Comparison of ENCODE assay signal across 24 cellular contexts in the genomic region with DNA sequence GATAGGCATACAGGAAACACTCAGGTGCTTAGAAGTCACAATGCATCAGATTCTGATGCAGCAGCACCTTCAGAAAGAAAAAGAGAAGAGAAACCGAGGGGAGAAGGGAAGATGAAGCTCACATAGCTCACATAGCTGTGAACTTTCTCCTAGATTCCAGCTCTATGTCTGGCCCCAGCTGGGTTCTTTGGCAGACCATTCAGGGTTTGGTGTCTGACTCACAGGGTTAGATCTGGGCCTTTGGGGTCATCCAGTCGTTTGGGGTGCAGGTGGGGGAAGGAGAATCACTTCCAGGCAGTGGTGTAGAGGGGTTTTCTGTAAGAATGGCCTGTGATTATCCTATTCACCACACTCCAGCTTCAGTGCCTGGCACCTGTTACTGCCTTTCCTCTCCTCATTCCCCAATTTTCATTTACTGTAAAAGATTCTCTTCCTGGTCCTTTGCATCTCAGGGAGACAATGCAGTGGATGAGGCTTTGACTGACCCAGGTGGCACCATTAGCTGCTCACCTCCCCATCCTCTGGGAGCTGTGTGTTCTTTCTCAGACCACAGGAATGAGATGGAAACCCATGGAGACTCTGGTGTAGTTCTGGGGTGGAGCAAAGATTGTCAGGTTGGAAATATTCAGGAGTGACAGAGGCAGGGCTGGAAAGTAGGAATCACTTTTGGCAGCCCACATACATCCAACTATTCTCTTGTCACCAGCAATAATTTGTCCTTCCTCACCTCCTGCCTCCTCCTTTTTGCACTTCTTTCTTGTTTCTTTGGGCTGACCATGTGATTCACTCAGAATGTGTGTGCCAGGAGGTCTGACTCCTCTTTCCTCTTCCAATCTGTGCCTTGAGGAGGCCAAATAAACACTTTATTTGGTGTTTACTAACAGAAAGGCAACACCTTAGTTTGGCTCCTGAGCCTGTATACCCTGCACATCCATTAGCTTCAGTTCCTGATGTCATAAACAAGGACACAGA.
DNase-seq lines count a peak whose midpoint lies in the region; ATAC-seq and TF ChIP-seq lines count a peak whose summit lies in the region.
"Had no signal": no experiment of that assay in that cellular context is flagged by ENCODE, and none has a peak within 500 bp of the region (broad histone marks: within the 10 kb centered on the region; RNA-seq: fewer than 3 reads in every experiment).

No MANE protein-coding gene starts in this region.

- H3K4me1 ChIP-seq in ascending aorta (peaks cover 3 to 25% of the 10 kb centered on the region in 2 donors), skeletal muscle tissue (ENCODE audit: control insufficient read depth in 3 of 3, insufficient read depth in 3 of 3, low read length in 3 of 3) (peaks cover 0 to 9% (median 6%) of the 10 kb centered on the region in 3 donors)
- H3K4me1 ChIP-seq: gastrocnemius medialis, lower lobe of right lung had no signal

- no peak overlapping the region for H3K27ac Mint-ChIP-seq in effector memory CD8-positive, alpha-beta T cell
- H3K27ac Mint-ChIP-seq: activated CD4-positive, alpha-beta memory T cell treated with anti-CD3 and anti-CD28 coated beads for 36 hours; activated naive CD4-positive, alpha-beta T cell treated with anti-CD3 and anti-CD28 coated beads, Interleukin-2, amount 50 U/mL, for 24 hours; activated T-helper 17 cell treated with anti-CD3 and anti-CD28 coated beads, Interleukin-2, amount 50 U/mL, for 72 hours; CD4-positive, alpha-beta T cell; IgD-negative memory B cell had no signal

- H3K27me3 Mint-ChIP-seq in effector memory CD8-positive, alpha-beta T cell: peaks cover 0 to 9% of the 10 kb centered on the region in 2 donors
- H3K27me3 Mint-ChIP-seq: activated CD4-positive, alpha-beta memory T cell treated with anti-CD3 and anti-CD28 coated beads for 36 hours had no signal

- intact Hi-C loops in ascending aorta (cut with DNase I): no loop called here
- intact Hi-C loops in left ventricle myocardium superior (cut with micrococcal nuclease): no loop called here
- intact Hi-C loops in posterior cingulate gyrus (cut with DNase I): no loop called here

- H3K9me3 Mint-ChIP-seq in effector memory CD8-positive, alpha-beta T cell: peaks cover 4 to 8% of the 10 kb centered on the region in 2 donors
- H3K9me3 Mint-ChIP-seq: activated CD4-positive, alpha-beta memory T cell treated with anti-CD3 and anti-CD28 coated beads for 36 hours; activated naive CD4-positive, alpha-beta T cell treated with anti-CD3 and anti-CD28 coated beads, Interleukin-2, amount 50 U/mL, for 24 hours; activated T-helper 17 cell treated with anti-CD3 and anti-CD28 coated beads, Interleukin-2, amount 50 U/mL, for 72 hours; CD4-positive, alpha-beta T cell; IgD-negative memory B cell had no signal

- peak; percentile 84 for ATAC-seq in left ventricle myocardium superior
- no peak for ATAC-seq in effector memory CD8-positive, alpha-beta T cell (replicated peaks)
- ATAC-seq: activated T-helper 17 cell treated with anti-CD3 and anti-CD28 coated beads, Interleukin-2, amount 50 U/mL, for 72 hours; gastrocnemius medialis had no signal

- no peaks in the 10 kb centered on the region for H3K36me3 Mint-ChIP-seq in effector memory CD8-positive, alpha-beta T cell (ENCODE audit: insufficient read depth)
- H3K36me3 Mint-ChIP-seq: activated CD4-positive, alpha-beta memory T cell treated with anti-CD3 and anti-CD28 coated beads for 36 hours; activated naive CD4-positive, alpha-beta T cell treated with anti-CD3 and anti-CD28 coated beads, Interleukin-2, amount 50 U/mL, for 24 hours; IgD-negative memory B cell had no signal

- no peaks in the 10 kb centered on the region for H3K36me3 ChIP-seq in ascending aorta
- H3K36me3 ChIP-seq in skeletal muscle tissue (ENCODE audit: control insufficient read depth in 3 of 3, insufficient read depth in 3 of 3, low read length in 3 of 3): no peaks in the 10 kb centered on the region
- H3K36me3 ChIP-seq: gastrocnemius medialis, lower lobe of right lung, vagina had no signal

- H3K4me1 Mint-ChIP-seq in effector memory CD8-positive, alpha-beta T cell (ENCODE audit: low read depth in 2 of 2): no peaks in the 10 kb centered on the region
- H3K4me1 Mint-ChIP-seq: activated naive CD4-positive, alpha-beta T cell treated with anti-CD3 and anti-CD28 coated beads, Interleukin-2, amount 50 U/mL, for 24 hours; activated T-helper 17 cell treated with anti-CD3 and anti-CD28 coated beads, Interleukin-2, amount 50 U/mL, for 72 hours; IgD-negative memory B cell had no signal

- peak overlapping the region; percentile 37 to 51 for H3K27ac ChIP-seq in ascending aorta
- peak overlapping the region; percentile 32 for H3K27ac ChIP-seq in skeletal muscle tissue (ENCODE audit: low read depth, low read length)
- H3K27ac ChIP-seq: gastrocnemius medialis, lower lobe of right lung, skin epidermis, vagina had no signal

- no peak overlapping the region for H3K4me3 ChIP-seq in ascending aorta
- no peak overlapping the region for H3K4me3 ChIP-seq in skeletal muscle tissue (ENCODE audit: low read length in 3 of 3)
- H3K4me3 ChIP-seq: gastrocnemius medialis, lower lobe of right lung, skin epidermis, vagina had no signal

- H3K4me3 Mint-ChIP-seq in effector memory CD8-positive, alpha-beta T cell: no peak overlapping the region
- H3K4me3 Mint-ChIP-seq: activated CD4-positive, alpha-beta memory T cell treated with anti-CD3 and anti-CD28 coated beads for 36 hours; activated naive CD4-positive, alpha-beta T cell treated with anti-CD3 and anti-CD28 coated beads, Interleukin-2, amount 50 U/mL, for 24 hours; activated T-helper 17 cell treated with anti-CD3 and anti-CD28 coated beads, Interleukin-2, amount 50 U/mL, for 72 hours; CD4-positive, alpha-beta T cell; IgD-negative memory B cell had no signal

- no peak for TF ChIP-seq CTCF in ascending aorta (IDR thresholded peaks at IDR 0.05)

- H3K27me3 ChIP-seq in ascending aorta (no peaks in the 10 kb centered on the region), skeletal muscle tissue (ENCODE audit: control insufficient read depth in 3 of 3, insufficient read depth in 3 of 3, low read length in 3 of 3) (no peaks in the 10 kb centered on the region)
- H3K27me3 ChIP-seq: gastrocnemius medialis, vagina had no signal

- DNase-seq in EH (ENCODE audit: low read depth) (peak; percentile 4), ascending aorta (ENCODE audit: low spot score in 2 of 2) (no peak), left ventricle myocardium superior (peak; percentile 24), posterior cingulate gyrus (no peak), NCI-H345 treated with DMSO at 0.1 percent for 48 hours (lab: John Stamatoyannopoulos, UW; ENCODE audit: unreplicated experiment) (no peak), NCI-H524 treated with DMSO at 0.1 percent for 48 hours (lab: John Stamatoyannopoulos, UW) (no peak)
- no peak for DNase-seq in effector memory CD8-positive, alpha-beta T cell
- DNase-seq: activated CD4-positive, alpha-beta memory T cell treated with anti-CD3 and anti-CD28 coated beads for 36 hours; activated CD4-positive, CD25-positive, alpha-beta regulatory T cell; activated CD8-positive, alpha-beta memory T cell treated with anti-CD3 and anti-CD28 coated beads, Interleukin-2, amount 50 U/mL, for 48 hours; CD4-positive, alpha-beta T cell; DMS 273 treated with DMSO at 0.1 percent for 48 hours; gastrocnemius medialis; lower lobe of right lung; NCI-H1105; NCI-H2029 treated with DMSO at 0.1 percent for 48 hours; NCI-H345; SHP77 treated with DMSO at 0.1 percent for 48 hours had no signal

- H3K9me3 ChIP-seq in ascending aorta (no peaks in the 10 kb centered on the region), skeletal muscle tissue (ENCODE audit: control insufficient read depth in 3 of 3, low read length in 3 of 3) (no peaks in the 10 kb centered on the region)
- H3K9me3 ChIP-seq: gastrocnemius medialis, lower lobe of right lung, vagina had no signal

- no peak overlapping the region for H3K9ac ChIP-seq in skeletal muscle tissue (ENCODE audit: low read depth in 1 of 3, low read length in 3 of 3)

Comparison
In these comparisons a context has a peak if more than half of its experiments do, and no peak if none do; other contexts are left out.
1. DNase-seq: peak in EH (single experiment) and left ventricle myocardium superior (single experiment); none in ascending aorta (0 of 2), effector memory CD8-positive, alpha-beta T cell (0 of 3), posterior cingulate gyrus (0 of 10), NCI-H345 treated with DMSO at 0.1 percent for 48 hours (single experiment) and NCI-H524 treated with DMSO at 0.1 percent for 48 hours (single experiment).